Comparison of ENCODE assay signal across 20 cellular contexts in the genomic region with DNA sequence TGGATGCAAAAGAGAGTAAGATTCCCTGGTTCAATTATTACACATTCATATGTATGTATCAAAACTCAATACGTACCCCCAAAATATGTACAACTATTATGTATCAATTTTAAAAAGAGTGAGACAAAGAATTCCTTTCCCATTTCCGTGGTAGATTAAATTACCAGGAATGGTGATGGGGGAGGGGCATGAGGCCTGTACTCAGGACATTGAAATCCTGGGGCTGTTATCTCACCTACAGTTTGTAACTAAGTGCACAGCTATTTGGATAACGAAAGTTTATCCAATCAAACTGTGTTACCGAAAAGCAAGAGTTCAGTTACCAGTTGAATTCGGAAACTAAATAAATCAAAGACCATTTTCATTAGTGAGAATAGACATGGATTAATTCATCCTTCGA. TPM values are rescaled to one million over a fixed set of nuclear protein-coding genes. Genes with fewer than 3 reads are reported as not detected.
"Had no signal": no experiment of that assay in that cellular context is flagged by ENCODE, and none has a peak within 500 bp of the region (broad histone marks: within the 10 kb centered on the region; RNA-seq: fewer than 3 reads in every experiment).

No MANE protein-coding gene starts in this region.

- H3K9me3 ChIP-seq: MG63, SJSA1 had no signal

- H3K36me3 ChIP-seq: MG63, SJSA1 had no signal

- H3K27ac ChIP-seq: SJSA1, SK-N-MC had no signal

- DNase-seq: KBM-7, MG63, NCI-H1092, NCI-H1105 treated with DMSO at 0.1 percent for 48 hours, NCI-H1436, NCI-H187, NCI-H2029, NCI-H2081 treated with DMSO at 0.1 percent for 48 hours, NCI-H2171, NCI-H226, NCI-H446, NCI-H510A, NCI-H524 treated with DMSO at 0.1 percent for 48 hours, Right ventricle myocardium superior, RPMI8226, SIG-M5 had no signal

- H3K27me3 ChIP-seq: MG63, SJSA1 had no signal

- H3K4me3 ChIP-seq: MG63, SJSA1, SK-N-MC had no signal

- H3K4me1 ChIP-seq: SJSA1 had no signal

RNA-seq across cellular contexts. Expression of gene ESRRG, which starts 8.3 kb away (rescaled TPM):
- total RNA-seq: HT-29; SJSA1; T-helper 1 cell treated with Interleukin-12 subunit alpha and Interleukin-12 subunit beta and Interleukin-4 antibody, amounts not matched to agents 30 ng/mL and 1 ng/mL, for 36 hours had no signal
